27 cellular contexts compared by ENCODE assay signal in the genomic region with DNA sequence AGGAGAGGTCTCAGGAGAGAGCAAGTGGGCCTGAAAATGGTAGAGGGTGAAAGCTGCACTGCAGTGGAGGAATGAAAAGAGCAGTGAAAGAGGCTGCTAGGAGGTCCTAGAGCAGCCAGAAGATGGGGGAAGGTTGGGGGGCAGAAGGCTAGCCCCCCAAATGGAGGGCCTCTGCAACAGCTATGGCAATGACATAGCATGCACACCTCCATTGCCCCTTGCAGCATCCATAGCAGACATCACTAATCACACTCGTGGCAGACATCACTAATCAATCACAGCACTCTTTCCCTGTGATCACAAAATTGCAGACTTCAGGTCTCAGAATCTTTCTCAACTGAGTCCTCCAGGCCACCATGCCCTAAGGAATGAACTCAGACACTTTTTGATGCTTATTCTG. TPM values are rescaled to one million over a fixed set of nuclear protein-coding genes. Genes with fewer than 3 reads are reported as not detected.
"Had no signal": no experiment of that assay in that cellular context is flagged by ENCODE, and none has a peak within 500 bp of the region (broad histone marks: within the 10 kb centered on the region; RNA-seq: fewer than 3 reads in every experiment).

No MANE protein-coding gene starts in this region.

- H3K4me3 ChIP-seq: gastroesophageal sphincter, pancreas, prostate gland, sigmoid colon, upper lobe of left lung, vagina had no signal

- ATAC-seq: activated CD4-positive, alpha-beta T cell treated with anti-CD3 and anti-CD28 coated beads for 36 hours; activated CD8-positive, alpha-beta T cell treated with anti-CD3 and anti-CD28 coated beads, Interleukin-2, amount 10 ng/mL, durations not matched to agents 7 days and 5 days; activated naive CD4-positive, alpha-beta T cell treated with anti-CD3 and anti-CD28 coated beads, Interleukin-2, amount 50 U/mL, for 72 hours; activated T-cell treated with anti-CD3 and anti-CD28 coated beads, Interleukin-2, amount 50 U/mL, for 72 hours; gastroesophageal sphincter; pancreas; stimulated activated memory B cell treated with anti-CD40 and anti-IgM and Interleukin-4, amounts not matched to agents 10 μg/mL and 1 μg/mL and 100 μg/mL, for 72 hours; stimulated activated naive CD8-positive, alpha-beta T cell treated with anti-CD3 and anti-CD28 coated beads, Interleukin-15, amount 100 ng/mL, for 72 hours had no signal

- H3K36me3 ChIP-seq: gastroesophageal sphincter, pancreas, prostate gland, sigmoid colon, upper lobe of left lung, vagina had no signal

- H3K9me3 ChIP-seq: pancreas, prostate gland had no signal

- H3K27ac ChIP-seq: gastroesophageal sphincter, pancreas, prostate gland, sigmoid colon, upper lobe of left lung, vagina had no signal

- H3K27me3 ChIP-seq: gastroesophageal sphincter, pancreas, sigmoid colon, upper lobe of left lung, vagina had no signal

- DNase-seq: activated CD4-positive, alpha-beta T cell treated with anti-CD3 and anti-CD28 coated beads for 36 hours; activated CD4-positive, CD25-positive, alpha-beta regulatory T cell; activated CD8-positive, alpha-beta T cell treated with anti-CD3 and anti-CD28 coated beads, Interleukin-2, amount 10 ng/mL, durations not matched to agents 7 days and 5 days; activated naive CD4-positive, alpha-beta T cell; activated T-cell treated with anti-CD3 and anti-CD28 coated beads for 4 hours; activated T-cell treated with anti-CD3 and anti-CD28 coated beads, Interleukin-2, amount 50 U/mL, for 72 hours; dermis blood vessel endothelial cell; effector CD8-positive, alpha-beta T cell; head of caudate nucleus; hippocampal formation; immature natural killer cell; naive B cell; nephron progenitor cell; pancreas; retina; sigmoid colon; small intestine; stimulated activated CD4-positive, alpha-beta T cell treated with anti-CD3 and anti-CD28 coated beads, Interleukin-4, amount 100 ng/mL, for 24 hours; stimulated activated naive CD8-positive, alpha-beta T cell treated with anti-CD3 and anti-CD28 coated beads, Interleukin-15, amount 100 ng/mL, for 72 hours; substantia nigra; upper lobe of left lung had no signal

- H3K4me1 ChIP-seq: gastroesophageal sphincter, pancreas, prostate gland, sigmoid colon, upper lobe of left lung, vagina had no signal

RNA-seq across cellular contexts. Expression of gene CCL25, which starts 21.9 kb away (rescaled TPM):
- polyA plus RNA-seq: fibroblast of lung had no signal
